In the genomic region with DNA sequence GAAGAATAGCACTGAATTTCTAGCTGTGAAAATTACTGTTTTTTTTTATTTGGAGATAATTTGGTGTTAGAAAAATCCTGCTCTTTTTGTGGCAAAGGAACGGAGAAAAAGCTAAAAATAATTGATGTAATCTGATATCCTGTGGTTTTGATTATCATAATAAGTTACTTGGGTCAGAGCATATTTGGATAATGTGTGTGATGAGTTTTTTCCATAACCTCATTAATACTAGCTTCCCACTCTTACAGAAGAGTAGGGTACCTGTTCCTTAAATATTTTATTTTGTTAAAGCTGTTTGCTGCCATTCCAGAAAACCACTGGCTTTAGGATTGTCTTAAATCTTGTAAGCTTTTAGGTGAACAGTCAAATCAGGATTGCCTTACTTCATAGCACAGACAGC, we compare ENCODE assay signal across 27 cellular contexts. TPM values are rescaled to one million over a fixed set of nuclear protein-coding genes. Genes with fewer than 3 reads are reported as not detected.
DNase-seq lines count a peak whose midpoint lies in the region; ATAC-seq, FAIRE-seq and TF ChIP-seq lines count a peak whose summit lies in the region.
"Had no signal": no experiment of that assay in that cellular context is flagged by ENCODE, and none has a peak within 500 bp of the region (broad histone marks: within the 10 kb centered on the region; RNA-seq: fewer than 3 reads in every experiment).

No MANE protein-coding gene starts in this region.

- DNase-seq in D721Med (ENCODE audit: insufficient read length, low spot score) (no peak), HFFc6 (no peak), fibroblast of peridontal ligament (ENCODE audit: extremely low read depth) (peak; percentile 41), NCI-H2171 treated with DMSO at 0.1 percent for 48 hours (lab: John Stamatoyannopoulos, UW) (no peak)
- DNase-seq in activated CD4-positive, alpha-beta memory T cell treated with anti-CD3 and anti-CD28 coated beads for 36 hours: no peak
- DNase-seq: activated CD4-positive, alpha-beta T cell treated with anti-CD3 and anti-CD28 coated beads for 36 hours; activated CD8-positive, alpha-beta memory T cell treated with anti-CD3 and anti-CD28 coated beads for 24 hours; activated effector memory CD4-positive, alpha-beta T cell treated with anti-CD3 and anti-CD28 coated beads, Interleukin-2, amount 50 U/mL, for 16 hours; activated T-cell treated with anti-CD3 and anti-CD28 coated beads for 4 hours; cerebellar nuclear complex; DMS53; immature natural killer cell; NCI-H1105; NCI-H2029; NCI-H2227 treated with DMSO at 0.1 percent for 48 hours; NCI-H69; nephron progenitor cell; ovary; PC-3; upper lobe of left lung had no signal

- H3K4me1 Mint-ChIP-seq in HFFc6 (ENCODE audit: low read depth): peaks cover 50% of the 10 kb centered on the region
- H3K4me1 Mint-ChIP-seq in activated T-helper 17 cell treated with anti-CD3 and anti-CD28 coated beads, Interleukin-2, amount 50 U/mL, for 72 hours: peaks cover 7% of the 10 kb centered on the region
- H3K4me1 Mint-ChIP-seq in activated CD4-positive, alpha-beta memory T cell treated with anti-CD3 and anti-CD28 coated beads for 36 hours (ENCODE audit: low read depth): peaks cover 37% of the 10 kb centered on the region

- POLR2A ChIA-PET in activated CD4-positive, alpha-beta memory T cell treated with anti-CD3 and anti-CD28 coated beads for 36 hours (lab: Charles Lee): interaction anchor here (0.7 to 1.2 kb wide), 3 partner anchors 11 to 260 kb away, joined by 3 to 6 read pairs (median 4); a partner anchor contains a TSS

- peak overlapping the region; percentile 55 for H3K27ac Mint-ChIP-seq in HFFc6
- peak overlapping the region; percentile 69 for H3K27ac Mint-ChIP-seq in activated T-helper 17 cell treated with anti-CD3 and anti-CD28 coated beads, Interleukin-2, amount 50 U/mL, for 72 hours
- no peak overlapping the region for H3K27ac Mint-ChIP-seq in activated CD4-positive, alpha-beta memory T cell treated with anti-CD3 and anti-CD28 coated beads for 36 hours
- H3K27ac Mint-ChIP-seq: immature natural killer cell; nephron progenitor cell; stimulated activated memory B cell treated with anti-CD40 and anti-IgM and Interleukin-4, amounts not matched to agents 10 μg/mL and 1 μg/mL and 100 μg/mL, for 72 hours had no signal

- peaks cover 7% of the 10 kb centered on the region for H3K27me3 Mint-ChIP-seq in HFFc6 (ENCODE audit: insufficient read depth)
- H3K27me3 Mint-ChIP-seq in activated T-helper 17 cell treated with anti-CD3 and anti-CD28 coated beads, Interleukin-2, amount 50 U/mL, for 72 hours: no peaks in the 10 kb centered on the region
- no peaks in the 10 kb centered on the region for H3K27me3 Mint-ChIP-seq in activated CD4-positive, alpha-beta memory T cell treated with anti-CD3 and anti-CD28 coated beads for 36 hours
- H3K27me3 Mint-ChIP-seq: activated CD4-positive, alpha-beta T cell treated with anti-CD3 and anti-CD28 coated beads for 36 hours; stimulated activated memory B cell treated with anti-CD40 and anti-IgM and Interleukin-4, amounts not matched to agents 10 μg/mL and 1 μg/mL and 100 μg/mL, for 72 hours had no signal

- intact Hi-C loops in activated CD4-positive, alpha-beta memory T cell treated with anti-CD3 and anti-CD28 coated beads for 36 hours (cut with micrococcal nuclease): no loop called here

- peaks cover 68% of the 10 kb centered on the region for H3K36me3 Mint-ChIP-seq in HFFc6 (ENCODE audit: low read depth)
- peaks cover 97% of the 10 kb centered on the region for H3K36me3 Mint-ChIP-seq in activated T-helper 17 cell treated with anti-CD3 and anti-CD28 coated beads, Interleukin-2, amount 50 U/mL, for 72 hours (ENCODE audit: low read depth)
- H3K36me3 Mint-ChIP-seq in activated CD4-positive, alpha-beta memory T cell treated with anti-CD3 and anti-CD28 coated beads for 36 hours: peaks cover 63% of the 10 kb centered on the region

- CTCF ChIA-PET in activated CD4-positive, alpha-beta memory T cell treated with anti-CD3 and anti-CD28 coated beads for 36 hours (lab: Charles Lee): interaction anchor here (0.8 to 1.5 kb wide), 3 partner anchors 8 to 595 kb away, joined by 3 to 4 read pairs (median 4); no protein-coding TSS in a partner anchor

- H3K4me3 Mint-ChIP-seq in HFFc6: 0 out of 2 replicates have a peak overlapping the region, but pooled peaks have one; percentile 45
- no peak overlapping the region for H3K4me3 Mint-ChIP-seq in activated T-helper 17 cell treated with anti-CD3 and anti-CD28 coated beads, Interleukin-2, amount 50 U/mL, for 72 hours
- H3K4me3 Mint-ChIP-seq in activated CD4-positive, alpha-beta memory T cell treated with anti-CD3 and anti-CD28 coated beads for 36 hours: no peak overlapping the region
- H3K4me3 Mint-ChIP-seq: activated CD4-positive, alpha-beta T cell treated with anti-CD3 and anti-CD28 coated beads for 36 hours; brain; immature natural killer cell; nephron progenitor cell; stimulated activated memory B cell treated with anti-CD40 and anti-IgM and Interleukin-4, amounts not matched to agents 10 μg/mL and 1 μg/mL and 100 μg/mL, for 72 hours had no signal

- TF ChIP-seq CTCF in D721Med (IDR thresholded peaks at IDR 0.05; ENCODE audit: insufficient read depth, missing control alignments): no peak
- TF ChIP-seq CTCF in HFFc6 (IDR thresholded peaks at IDR 0.05): no peak

- no peak for ATAC-seq in activated T-helper 17 cell treated with anti-CD3 and anti-CD28 coated beads, Interleukin-2, amount 50 U/mL, for 72 hours (replicated peaks)
- ATAC-seq in GM21528 (IDR thresholded peaks at IDR 0.05; ENCODE audit: low FRiP score, unreplicated experiment): no peak
- ATAC-seq: activated CD4-positive, alpha-beta T cell treated with anti-CD3 and anti-CD28 coated beads for 36 hours; PC-3; Right ventricle myocardium inferior; stimulated activated memory B cell treated with anti-CD40 and anti-IgM and Interleukin-4, amounts not matched to agents 10 μg/mL and 1 μg/mL and 100 μg/mL, for 72 hours had no signal

- no peaks in the 10 kb centered on the region for H3K9me3 Mint-ChIP-seq in HFFc6
- no peaks in the 10 kb centered on the region for H3K9me3 Mint-ChIP-seq in activated T-helper 17 cell treated with anti-CD3 and anti-CD28 coated beads, Interleukin-2, amount 50 U/mL, for 72 hours
- no peaks in the 10 kb centered on the region for H3K9me3 Mint-ChIP-seq in activated CD4-positive, alpha-beta memory T cell treated with anti-CD3 and anti-CD28 coated beads for 36 hours
- H3K9me3 Mint-ChIP-seq: brain; immature natural killer cell; stimulated activated memory B cell treated with anti-CD40 and anti-IgM and Interleukin-4, amounts not matched to agents 10 μg/mL and 1 μg/mL and 100 μg/mL, for 72 hours had no signal

- peak; percentile 44 for FAIRE-seq in D721Med (lab: Jason Lieb, UNC)
- FAIRE-seq: GM12892, H54 had no signal

RNA-seq across cellular contexts. Expression of a gene that starts 4.7 kb away (rescaled TPM):
- 100 to 1,000 TPM in 3 of 6 experiments, 10 to 100 TPM in 3; 78.9 to 110 (median 95.3) TPM for total RNA-seq in HFFc6 (2021; fragmentation: NEBNext Ultra II Directional; extraction: Animal tissue kit (Norgen Biotek cat#: 25700))
- total RNA-seq in activated T-helper 17 cell treated with anti-CD3 and anti-CD28 coated beads, Interleukin-2, amount 50 U/mL, for 72 hours: 100 to 1,000 TPM in 1 of 2 donors, 10 to 100 TPM in 1; 90.0 to 122 TPM
- total RNA-seq in activated CD4-positive, alpha-beta memory T cell treated with anti-CD3 and anti-CD28 coated beads for 36 hours: 100 to 1,000 TPM; 109 to 110 TPM

RNA-seq across cellular contexts. Expression of a gene that starts 16.3 kb away (rescaled TPM):
- 10 to 100 TPM; 55.6 to 64.8 (median 59.6) TPM for total RNA-seq in HFFc6 (2021; fragmentation: NEBNext Ultra II Directional; extraction: Animal tissue kit (Norgen Biotek cat#: 25700))
- 100 to 1,000 TPM; 220 to 329 TPM for total RNA-seq in activated T-helper 17 cell treated with anti-CD3 and anti-CD28 coated beads, Interleukin-2, amount 50 U/mL, for 72 hours
- 100 to 1,000 TPM; 138 to 153 TPM for total RNA-seq in activated CD4-positive, alpha-beta memory T cell treated with anti-CD3 and anti-CD28 coated beads for 36 hours

RNA-seq across cellular contexts. Expression of a gene that starts 18.3 kb away (rescaled TPM):
- 10 to 100 TPM; 19.3 to 24.7 (median 22.8) TPM for total RNA-seq in HFFc6 (2021; fragmentation: NEBNext Ultra II Directional; extraction: Animal tissue kit (Norgen Biotek cat#: 25700))
- total RNA-seq in activated T-helper 17 cell treated with anti-CD3 and anti-CD28 coated beads, Interleukin-2, amount 50 U/mL, for 72 hours: 10 to 100 TPM; 13.4 to 14.0 TPM
- total RNA-seq in activated CD4-positive, alpha-beta memory T cell treated with anti-CD3 and anti-CD28 coated beads for 36 hours: 10 to 100 TPM; 15.9 to 17.0 TPM
